In the genomic region with DNA sequence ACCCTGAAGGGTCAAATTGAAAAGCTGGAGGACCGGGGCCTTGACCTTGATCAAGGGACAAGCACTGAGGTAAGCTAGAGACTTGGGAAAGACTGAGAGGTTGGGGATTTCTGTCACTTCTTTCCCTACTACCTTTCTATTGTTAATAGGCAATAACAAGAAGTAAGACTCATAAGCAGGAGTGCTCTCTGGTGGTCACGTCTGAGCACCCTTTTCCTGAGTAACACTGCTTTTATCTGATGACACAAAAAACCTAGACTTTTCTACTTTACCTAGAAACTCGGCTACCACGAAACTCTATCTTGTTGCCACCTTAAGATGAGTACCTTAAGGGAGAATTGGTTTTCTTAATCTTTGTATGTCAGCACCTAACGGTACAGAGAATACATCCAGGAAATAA, we compare ENCODE assay signal across 26 cellular contexts. TPM values are rescaled to one million over a fixed set of nuclear protein-coding genes. Genes with fewer than 3 reads are reported as not detected.
DNase-seq lines count a peak whose midpoint lies in the region; ATAC-seq and TF ChIP-seq lines count a peak whose summit lies in the region.
"Had no signal": no experiment of that assay in that cellular context is flagged by ENCODE, and none has a peak within 500 bp of the region (broad histone marks: within the 10 kb centered on the region; RNA-seq: fewer than 3 reads in every experiment).

No MANE protein-coding gene starts in this region.

- no peaks in the 10 kb centered on the region for H3K4me1 Mint-ChIP-seq in H9
- no peaks in the 10 kb centered on the region for H3K4me1 Mint-ChIP-seq in WTC11
- H3K4me1 Mint-ChIP-seq: IgD-negative memory B cell, T-helper 17 cell had no signal

- H4K8ac ChIP-seq in H9 (replicated peaks; ENCODE audit: insufficient read length, low read depth, low read length): no peak overlapping the region

- no peaks in the 10 kb centered on the region for H3K9me3 Mint-ChIP-seq in H9
- H3K9me3 Mint-ChIP-seq in WTC11: peaks cover 7% of the 10 kb centered on the region; the same call in 1 of the 2 replicates
- H3K9me3 Mint-ChIP-seq: activated CD4-positive, alpha-beta memory T cell treated with anti-CD3 and anti-CD28 coated beads for 36 hours had no signal

- no peak overlapping the region for H3K4me3 ChIP-seq in AG09309 (ENCODE audit: control insufficient read depth, low read depth, low read length)
- H3K4me3 ChIP-seq: dorsolateral prefrontal cortex, hepatocyte, Peyer's patch had no signal

- CTCF ChIA-PET in WTC11 (lab: Charles Lee): no interaction called here

- ATAC-seq in WTC11: peak; percentile 51; the same call in 1 of the 2 replicates
- ATAC-seq in foreskin keratinocyte: no peak
- no peak for ATAC-seq in GM21526 (IDR thresholded peaks at IDR 0.05; ENCODE audit: low FRiP score, unreplicated experiment)
- ATAC-seq: T-helper 17 cell had no signal

- no peak overlapping the region for H3K9ac ChIP-seq in H9 (ENCODE audit: extremely low read depth, insufficient read length, low read length)

- H4K20me1 ChIP-seq in H9 (ENCODE audit: control insufficient read depth, insufficient read depth, insufficient read length): no peaks in the 10 kb centered on the region

- no peak overlapping the region for H3K27ac ChIP-seq in H9 (ENCODE audit: insufficient read length, low read depth, low read length)
- H3K27ac ChIP-seq in foreskin keratinocyte: no peak overlapping the region
- H3K27ac ChIP-seq: C4-2B, dorsolateral prefrontal cortex, epithelial cell of prostate, hepatocyte, Peyer's patch, WERI-Rb-1 had no signal

- no peaks in the 10 kb centered on the region for H3K9me3 ChIP-seq in H9 (ENCODE audit: control insufficient read depth, low read depth, low read length)
- H3K9me3 ChIP-seq: Peyer's patch had no signal

- no peak overlapping the region for H2BK15ac ChIP-seq in H9 (ENCODE audit: low read depth, low read length)

- H3T11ph ChIP-seq in H9 (ENCODE audit: low read length): no peak overlapping the region

- no peak overlapping the region for H2BK120ac ChIP-seq in H9 (ENCODE audit: low read depth, low read length, poor library complexity, severe bottlenecking)

- no peak overlapping the region for H3K23ac ChIP-seq in H9 (ENCODE audit: insufficient read length, low read depth, low read length)

- H3K27me3 Mint-ChIP-seq in H9 (ENCODE audit: low read depth): no peaks in the 10 kb centered on the region
- no peaks in the 10 kb centered on the region for H3K27me3 Mint-ChIP-seq in WTC11 (ENCODE audit: low read depth)

- WGBS in H9 (ENCODE audit: extremely low coverage, insufficient read length, low lambda C conversion rate): no CpG with 5 or more reads among the region's 5 CpGs

- H3K27ac Mint-ChIP-seq in H9: no peak overlapping the region; a peak in 1 of 7 replicates
- no peak overlapping the region for H3K27ac Mint-ChIP-seq in WTC11
- H3K27ac Mint-ChIP-seq: activated CD4-positive, alpha-beta memory T cell treated with anti-CD3 and anti-CD28 coated beads for 36 hours; IgD-negative memory B cell; T-helper 17 cell had no signal

- H3K4me3 Mint-ChIP-seq in H9 (no peak overlapping the region), WTC11 (no peak overlapping the region)
- H3K4me3 Mint-ChIP-seq: activated CD4-positive, alpha-beta memory T cell treated with anti-CD3 and anti-CD28 coated beads for 36 hours; IgD-negative memory B cell; T-helper 17 cell had no signal

- H3K18ac ChIP-seq in H9 (ENCODE audit: insufficient read length, low read depth, low read length): no peak overlapping the region

- no peaks in the 10 kb centered on the region for H3K79me1 ChIP-seq in H9 (ENCODE audit: insufficient read depth, low read depth, low read length, poor library complexity, severe bottlenecking)

- no peaks in the 10 kb centered on the region for H3K27me3 ChIP-seq in H9 (ENCODE audit: insufficient read depth, low read length)
- no peaks in the 10 kb centered on the region for H3K27me3 ChIP-seq in foreskin keratinocyte
- H3K27me3 ChIP-seq: dorsolateral prefrontal cortex, hepatocyte, Peyer's patch had no signal

- no peaks in the 10 kb centered on the region for H3K36me3 Mint-ChIP-seq in H9 (ENCODE audit: insufficient read depth in 1 of 3, low read depth in 3 of 3)
- H3K36me3 Mint-ChIP-seq in WTC11: no peaks in the 10 kb centered on the region
- H3K36me3 Mint-ChIP-seq: activated CD4-positive, alpha-beta memory T cell treated with anti-CD3 and anti-CD28 coated beads for 36 hours; IgD-negative memory B cell had no signal

- H2BK12ac ChIP-seq in H9 (ENCODE audit: insufficient read length, low read depth, low read length): no peak overlapping the region

- H3K79me2 ChIP-seq in H9 (ENCODE audit: insufficient read depth, low read length): no peaks in the 10 kb centered on the region
- H3K79me2 ChIP-seq: hepatocyte had no signal

- H4K5ac ChIP-seq in H9 (ENCODE audit: insufficient read length, low read depth, low read length): no peak overlapping the region

- no peak overlapping the region for H3K4ac ChIP-seq in H9 (ENCODE audit: low read depth, low read length)

- H3K23me2 ChIP-seq in H9 (ENCODE audit: insufficient read length, low read depth, low read length, poor library complexity, severe bottlenecking): no peaks in the 10 kb centered on the region

- H3K4me2 ChIP-seq in H9 (ENCODE audit: insufficient read depth, insufficient read length, low read length): no peak overlapping the region
- H3K4me2 ChIP-seq: hepatocyte had no signal

- no peak overlapping the region for H2BK20ac ChIP-seq in H9 (ENCODE audit: low read depth, low read length, poor library complexity, severe bottlenecking)

- no peak overlapping the region for H2BK5ac ChIP-seq in H9 (ENCODE audit: insufficient read length, low read length)

- H2AK5ac ChIP-seq in H9 (ENCODE audit: insufficient read length, low read length): no peak overlapping the region

- no peak overlapping the region for H4K91ac ChIP-seq in H9 (ENCODE audit: insufficient read length, low read depth, low read length)

- no peak overlapping the region for H2AFZ ChIP-seq in H9 (ENCODE audit: low read length)
- H2AFZ ChIP-seq: hepatocyte had no signal

- POLR2A ChIA-PET in WTC11 (lab: Charles Lee): no interaction called here

- H3K56ac ChIP-seq in H9 (ENCODE audit: insufficient read length, low read depth, low read length): no peak overlapping the region

- H3K14ac ChIP-seq in H9 (ENCODE audit: insufficient read depth, low read length): no peak overlapping the region

- TF ChIP-seq CTCF in AG09309 (IDR thresholded peaks at IDR 0.05; ENCODE audit: control insufficient read depth, insufficient read depth, low read depth, low read length, missing control alignments) (peak; percentile 20), H9 (conservative IDR thresholded peaks at IDR 0.05) (peak; percentile 32; the same call in 2 of the 3 replicates), WTC11 (IDR thresholded peaks at IDR 0.05) (no peak), foreskin keratinocyte (conservative IDR thresholded peaks at IDR 0.05) (peak; percentile 34)

- DNase-seq in AG09309 (ENCODE audit: low read depth) (no peak), H9 (no peak), WTC11 (ENCODE audit: low spot score) (no peak), foreskin keratinocyte (no peak), NOMO-1 treated with dmso at 0.1 percent for 144 hours (lab: John Stamatoyannopoulos, UW; ENCODE audit: unreplicated experiment) (no peak), NCI-H69 (lab: John Stamatoyannopoulos, UW) (no peak), NCI-H1105 treated with DMSO at 0.1 percent for 48 hours (lab: John Stamatoyannopoulos, UW) (no peak)
- DNase-seq: activated CD4-positive, alpha-beta memory T cell treated with anti-CD3 and anti-CD28 coated beads for 36 hours; caudate nucleus; dorsolateral prefrontal cortex; H7; islet precursor cell; NCI-H1930; NCI-H446; Peyer's patch; stimulated activated CD4-positive, alpha-beta T cell treated with anti-CD3 and anti-CD28 coated beads, Interleukin-2, amount 100 ng/mL, for 48 hours; stimulated activated naive CD4-positive, alpha-beta T cell; T-helper 17 cell; WERI-Rb-1 had no signal

- H3K4me1 ChIP-seq in H9 (ENCODE audit: insufficient read depth, low read length): no peaks in the 10 kb centered on the region
- peaks cover 3% of the 10 kb centered on the region for H3K4me1 ChIP-seq in foreskin keratinocyte
- H3K4me1 ChIP-seq: Peyer's patch had no signal

TF ChIP-seq in WTC11, 78 proteins besides CTCF, POLR2A, EP300 and RAD21:
- TF ChIP-seq CBFB (CRISPR knock-in tag; IDR thresholded peaks at IDR 0.05; ENCODE audit: low read depth): no peak
TF ChIP-seq in WTC11: peak in this region for 0.

RNA-seq across cellular contexts. Expression of a gene that starts 35.5 kb away (rescaled TPM):
- total RNA-seq in H9 (2021): 28.7 and 29.2 TPM in 2 replicates
- 22.3 to 28.7 TPM (median 27.7 TPM) in 3 replicates for total RNA-seq in WTC11 (2021)
- 92.1 and 105 TPM in 2 replicates for total RNA-seq in foreskin keratinocyte
- polyA plus RNA-seq in foreskin keratinocyte: 12.6 and 14.2 TPM in 2 replicates

RNA-seq across cellular contexts. Expression of a gene that starts 41.9 kb away (rescaled TPM):
- total RNA-seq in H9 (2021) (0.20 TPM in 2 replicates), WTC11 (2021) (0.32 to 0.71 TPM (median 0.52 TPM) in 3 replicates), foreskin keratinocyte (0.75 and 1.3 TPM in 2 replicates)
- polyA plus RNA-seq in foreskin keratinocyte: 1.1 TPM in 2 replicates
- total RNA-seq: H7, hepatocyte, myocyte, omental fat pad, Peyer's patch, T-helper 17 cell had no signal
- polyA plus RNA-seq: hepatocyte, IgD-negative memory B cell had no signal
